ENCODE assay signal across 9 cellular contexts in genomic region chr1:39690943-39691382, GRCh38. TPM values are rescaled to one million over a fixed set of nuclear protein-coding genes. Genes with fewer than 3 reads are reported as not detected.
DNase-seq lines count a peak whose midpoint lies in the region; ATAC-seq and TF ChIP-seq lines count a peak whose summit lies in the region.
"Had no signal": no experiment of that assay in that cellular context is flagged by ENCODE, and none has a peak within 500 bp of the region (broad histone marks: within the 10 kb centered on the region; RNA-seq: fewer than 3 reads in every experiment).

No MANE protein-coding gene starts in this region.

- no peaks in the 10 kb centered on the region for H3K9me3 Mint-ChIP-seq in activated naive CD4-positive, alpha-beta T cell treated with anti-CD3 and anti-CD28 coated beads, Interleukin-2, amount 10 ng/mL, durations not matched to agents 7 days and 5 days
- no peaks in the 10 kb centered on the region for H3K9me3 Mint-ChIP-seq in activated CD8-positive, alpha-beta T cell treated with anti-CD3 and anti-CD28 coated beads, Interleukin-2, amount 10 ng/mL, durations not matched to agents 7 days and 5 days (ENCODE audit: insufficient read depth)
- no peaks in the 10 kb centered on the region for H3K9me3 Mint-ChIP-seq in memory B cell

- TF ChIP-seq POLR2A in transverse colon (IDR thresholded peaks at IDR 0.05) = no peak

- intact Hi-C loops in transverse colon (cut with DNase I; ENCODE audit: low total_unique reads) = no loop called here

- TF ChIP-seq CTCF in transverse colon (IDR thresholded peaks at IDR 0.05) = no peak

- H3K27ac Mint-ChIP-seq in activated naive CD4-positive, alpha-beta T cell treated with anti-CD3 and anti-CD28 coated beads, Interleukin-2, amount 10 ng/mL, durations not matched to agents 7 days and 5 days = no peak overlapping the region
- H3K27ac Mint-ChIP-seq in activated CD8-positive, alpha-beta T cell treated with anti-CD3 and anti-CD28 coated beads, Interleukin-2, amount 10 ng/mL, durations not matched to agents 7 days and 5 days = no peak overlapping the region
- H3K27ac Mint-ChIP-seq in memory B cell = peak overlapping the region; percentile 59

- CTCF ChIA-PET in activated naive CD4-positive, alpha-beta T cell treated with anti-CD3 and anti-CD28 coated beads, Interleukin-2, amount 10 ng/mL, durations not matched to agents 7 days and 5 days (lab: Charles Lee) = interaction anchor here (0.6 to 5.8 kb wide), 5 partner anchors 12 to 110 kb away, joined by 3 to 18 read pairs (median 3); no protein-coding TSS in a partner anchor
- CTCF ChIA-PET in activated CD8-positive, alpha-beta T cell treated with anti-CD3 and anti-CD28 coated beads, Interleukin-2, amount 10 ng/mL, durations not matched to agents 7 days and 5 days (lab: Charles Lee) = interaction anchor here (0.9 to 1.8 kb wide), 4 partner anchors 33 to 283 kb away, joined by 3 to 14 read pairs (median 4); no protein-coding TSS in a partner anchor

- peak overlapping the region; percentile 77 for H3K4me3 Mint-ChIP-seq in activated naive CD4-positive, alpha-beta T cell treated with anti-CD3 and anti-CD28 coated beads, Interleukin-2, amount 10 ng/mL, durations not matched to agents 7 days and 5 days
- H3K4me3 Mint-ChIP-seq in activated CD8-positive, alpha-beta T cell treated with anti-CD3 and anti-CD28 coated beads, Interleukin-2, amount 10 ng/mL, durations not matched to agents 7 days and 5 days = peak overlapping the region; percentile 74
- peak overlapping the region; percentile 77 for H3K4me3 Mint-ChIP-seq in memory B cell

- no peak overlapping the region for H3K27ac ChIP-seq in transverse colon

- H3K27me3 ChIP-seq in transverse colon = peaks cover 95% of the 10 kb centered on the region

- H3K4me1 ChIP-seq in transverse colon = peaks cover 0 to 19% (median 18%) of the 10 kb centered on the region in 4 donors

- POLR2A ChIA-PET in activated CD8-positive, alpha-beta T cell treated with anti-CD3 and anti-CD28 coated beads, Interleukin-2, amount 10 ng/mL, durations not matched to agents 7 days and 5 days (lab: Charles Lee) = interaction anchor here (0.9 kb wide), 1 partner anchor 9 kb away, joined by 5 read pairs; no protein-coding TSS in a partner anchor

- no peaks in the 10 kb centered on the region for H3K36me3 Mint-ChIP-seq in activated naive CD4-positive, alpha-beta T cell treated with anti-CD3 and anti-CD28 coated beads, Interleukin-2, amount 10 ng/mL, durations not matched to agents 7 days and 5 days
- no peaks in the 10 kb centered on the region for H3K36me3 Mint-ChIP-seq in activated CD8-positive, alpha-beta T cell treated with anti-CD3 and anti-CD28 coated beads, Interleukin-2, amount 10 ng/mL, durations not matched to agents 7 days and 5 days (ENCODE audit: low read depth)
- no peaks in the 10 kb centered on the region for H3K36me3 Mint-ChIP-seq in memory B cell

- DNase-seq in activated naive CD4-positive, alpha-beta T cell treated with anti-CD3 and anti-CD28 coated beads, Interleukin-2, amount 10 ng/mL, durations not matched to agents 7 days and 5 days = peak; percentile 27
- DNase-seq in activated naive CD4-positive, alpha-beta T cell treated with anti-CD3 and anti-CD28 coated beads, Interleukin-2, amount 50 U/mL, for 16 hours = no peak
- DNase-seq in activated CD8-positive, alpha-beta T cell treated with anti-CD3 and anti-CD28 coated beads, Interleukin-2, amount 10 ng/mL, durations not matched to agents 7 days and 5 days = no peak
- DNase-seq in memory B cell (ENCODE audit: low spot score in 2 of 2) = no peak
- DNase-seq in transverse colon = no peak
- DNase-seq in kidney glomerular epithelial cell (lab: John Stamatoyannopoulos, UW) = no peak
- DNase-seq in NK-92 (lab: John Stamatoyannopoulos, UW; ENCODE audit: unreplicated experiment) = no peak

- in situ Hi-C loops in transverse colon (cut with MboI; ENCODE audit: low pct_ligation_motif_present in 1 of 4, low pct_unique_long_range_greater_than_20kb in 1 of 4, low sequenced_read_pairs in 3 of 4) = no loop called here

- TF ChIP-seq EP300 in transverse colon (IDR thresholded peaks at IDR 0.05; ENCODE audit: low read depth) = no peak

- 19% methylated on average over 19 of the region's 26 CpGs; no CpG with 5 or more reads in 1 of the 2 donors for WGBS in transverse colon (ENCODE audit: low coverage in 1 of 2), 2 donors

- peaks cover 30% of the 10 kb centered on the region for H3K4me1 Mint-ChIP-seq in activated naive CD4-positive, alpha-beta T cell treated with anti-CD3 and anti-CD28 coated beads, Interleukin-2, amount 10 ng/mL, durations not matched to agents 7 days and 5 days
- peaks cover 22% of the 10 kb centered on the region for H3K4me1 Mint-ChIP-seq in activated CD8-positive, alpha-beta T cell treated with anti-CD3 and anti-CD28 coated beads, Interleukin-2, amount 10 ng/mL, durations not matched to agents 7 days and 5 days (ENCODE audit: low read depth)
- H3K4me1 Mint-ChIP-seq in memory B cell = peaks cover 10% of the 10 kb centered on the region

- H3K27me3 Mint-ChIP-seq in activated naive CD4-positive, alpha-beta T cell treated with anti-CD3 and anti-CD28 coated beads, Interleukin-2, amount 10 ng/mL, durations not matched to agents 7 days and 5 days = peaks cover 93% of the 10 kb centered on the region
- peaks cover 57% of the 10 kb centered on the region for H3K27me3 Mint-ChIP-seq in activated CD8-positive, alpha-beta T cell treated with anti-CD3 and anti-CD28 coated beads, Interleukin-2, amount 10 ng/mL, durations not matched to agents 7 days and 5 days (ENCODE audit: low read depth)
- H3K27me3 Mint-ChIP-seq in memory B cell = peaks cover 32% of the 10 kb centered on the region

- H3K4me3 ChIP-seq in transverse colon = peak overlapping the region in 3 of 4 donors; percentile 13 to 46 (median 29)

- no peak for ATAC-seq in activated CD8-positive, alpha-beta T cell treated with anti-CD3 and anti-CD28 coated beads, Interleukin-2, amount 10 ng/mL, durations not matched to agents 7 days and 5 days
- ATAC-seq in memory B cell (ENCODE audit: low read depth) (peak; percentile 2), GM19467 (IDR thresholded peaks at IDR 0.05; ENCODE audit: unreplicated experiment) (no peak)

- no peaks in the 10 kb centered on the region for H3K36me3 ChIP-seq in transverse colon

- H3K9me3 ChIP-seq in transverse colon = no peaks in the 10 kb centered on the region

RNA-seq across cellular contexts. Expression of gene HPCAL4, which starts 0.3 kb away (rescaled TPM):
- under 1 TPM; 0.47 to 0.55 TPM for total RNA-seq in activated CD8-positive, alpha-beta T cell treated with anti-CD3 and anti-CD28 coated beads, Interleukin-2, amount 10 ng/mL, durations not matched to agents 7 days and 5 days
- total RNA-seq in transverse colon = under 1 TPM in 2 of 4 donors, not detected in 2; 0.14 to 0.16 TPM
- total RNA-seq: subcutaneous adipose tissue had no signal

RNA-seq across cellular contexts. Expression of gene NT5C1A, which starts 19.1 kb away (rescaled TPM):
- total RNA-seq in activated CD8-positive, alpha-beta T cell treated with anti-CD3 and anti-CD28 coated beads, Interleukin-2, amount 10 ng/mL, durations not matched to agents 7 days and 5 days = not detected
- not detected for total RNA-seq in transverse colon
- total RNA-seq: subcutaneous adipose tissue had no signal

RNA-seq across cellular contexts. Expression of gene PPIE, which starts 47.7 kb away (rescaled TPM):
- total RNA-seq in activated CD8-positive, alpha-beta T cell treated with anti-CD3 and anti-CD28 coated beads, Interleukin-2, amount 10 ng/mL, durations not matched to agents 7 days and 5 days = 10 to 100 TPM; 60.9 to 64.7 TPM
- total RNA-seq in transverse colon = 10 to 100 TPM in 3 of 4 donors, 1 to 10 TPM in 1; 9.8 to 43.3 (median 23.5) TPM

RNA-seq across cellular contexts. Expression of gene HEYL, which starts 51.5 kb away (rescaled TPM):
- not detected for total RNA-seq in activated CD8-positive, alpha-beta T cell treated with anti-CD3 and anti-CD28 coated beads, Interleukin-2, amount 10 ng/mL, durations not matched to agents 7 days and 5 days
- total RNA-seq in transverse colon = 10 to 100 TPM in 1 of 4 donors, 1 to 10 TPM in 3; 1.2 to 12.1 (median 2.5) TPM
